In the genomic region with DNA sequence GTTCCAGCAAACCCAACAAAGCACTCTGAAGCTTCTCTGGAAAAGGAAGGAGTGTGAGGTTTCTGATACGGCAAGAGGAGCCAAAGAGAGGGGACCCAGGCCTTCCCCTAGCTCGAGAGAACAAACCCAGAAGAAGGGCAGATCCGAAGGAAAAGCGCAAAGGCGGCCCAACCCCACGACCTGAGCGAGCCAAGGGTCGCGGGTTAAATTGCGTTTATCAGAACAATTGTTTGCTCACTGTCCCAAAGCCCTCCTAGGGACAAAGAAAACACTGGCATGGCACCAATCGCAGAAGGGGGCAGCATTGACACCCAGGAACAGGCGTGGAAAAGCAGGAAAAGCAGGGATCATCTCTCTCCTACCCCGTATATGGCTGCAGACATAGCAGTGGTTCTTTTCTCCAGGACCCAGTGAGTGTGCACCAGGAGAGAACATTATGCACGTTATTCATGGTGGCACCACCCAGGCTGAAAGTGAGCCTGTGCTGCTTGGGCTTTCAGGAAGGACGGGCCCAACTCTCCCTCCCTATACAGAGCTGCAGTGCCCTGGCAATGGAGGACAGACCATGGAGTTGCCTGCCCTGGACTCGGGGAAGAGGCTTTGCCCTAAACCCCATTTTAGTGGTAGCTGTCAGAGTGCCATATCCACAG, we compare ENCODE assay signal across 8 cellular contexts.
DNase-seq lines count a peak whose midpoint lies in the region; ATAC-seq, FAIRE-seq and TF ChIP-seq lines count a peak whose summit lies in the region.
"Not testable (repeated sequence)": the region's sequence is repeated elsewhere in the genome, so short reads cannot be mapped to it uniquely, and the experiment has no call there.

No MANE protein-coding gene starts in this region.

- not testable (repeated sequence) for H3K79me2 ChIP-seq in DOHH2 (ENCODE audit: control insufficient read depth, low read length)

- H2BK15ac ChIP-seq in neuronal stem cell (ENCODE audit: low read length), result not testable (repeated sequence)

- H2BK5ac ChIP-seq in neuronal stem cell (ENCODE audit: low read length), result not testable (repeated sequence)

- H3K27me3 ChIP-seq in DOHH2 (ENCODE audit: control insufficient read depth, low read length); MG63; neuronal stem cell (ENCODE audit: control insufficient read depth in 3 of 3, insufficient read depth in 3 of 3, low read depth in 1 of 3, low read length in 3 of 3); aorta (ENCODE audit: control insufficient read depth in 1 of 2, insufficient read depth in 2 of 2, low read length in 1 of 2): not testable (repeated sequence)

- not testable (repeated sequence) for H3K27ac Mint-ChIP-seq in activated CD4-positive, alpha-beta T cell treated with anti-CD3 and anti-CD28 coated beads, Interleukin-2, amount 10 ng/mL, durations not matched to agents 24 days and 14 days; chondrocyte (ENCODE audit: unreplicated experiment)

- not testable (repeated sequence) for DNase-seq in MG63; chondrocyte (ENCODE audit: low spot score); neuronal stem cell (ENCODE audit: low spot score)
- DNase-seq in activated CD4-positive, alpha-beta T cell treated with anti-CD3 and anti-CD28 coated beads, Interleukin-2, amount 10 ng/mL, durations not matched to agents 24 days and 14 days, result peak; percentile 53
- peak; percentile 30 for DNase-seq in Right ventricle myocardium inferior (ENCODE audit: missing footprints)
- peak; percentile 12 for DNase-seq in kidney
- DNase-seq in aorta, result peak in 1 of 2 donors; percentile 28

- not testable (repeated sequence) for H4K20me1 ChIP-seq in DOHH2 (ENCODE audit: control insufficient read depth, insufficient read depth, low read depth, low read length)

- peak overlapping the region; percentile 40 for H2AFZ ChIP-seq in neuronal stem cell (ENCODE audit: low read length)

- H3K9ac ChIP-seq in kidney (ENCODE audit: low read length in 2 of 2); neuronal stem cell (ENCODE audit: low read depth, low read length, poor library complexity): not testable (repeated sequence)

- no CpG with 5 or more reads among the region's 16 CpGs for WGBS in neuronal stem cell (ENCODE audit: extremely low coverage in 2 of 2, insufficient read length in 2 of 2, insufficient replicate concordance in 1 of 2), 2 donors
- 4% methylated on average over 7 to 13 of the region's 16 CpGs for WGBS in aorta, 2 donors

- not testable (repeated sequence) for TF ChIP-seq CTCF in DOHH2 (IDR thresholded peaks at IDR 0.05; ENCODE audit: low read depth, low read length, poor library complexity, severe bottlenecking); chondrocyte (IDR thresholded peaks at IDR 0.05); kidney (IDR thresholded peaks at IDR 0.05; ENCODE audit: borderline replicate concordance, extremely low read depth, insufficient read depth)

- H3K9me2 ChIP-seq in DOHH2 (replicated peaks; ENCODE audit: control insufficient read depth, low read length), result not testable (repeated sequence)

- FAIRE-seq in kidney (lab: Jason Lieb, UNC), result not testable (repeated sequence)

- intact Hi-C loops in activated CD4-positive, alpha-beta T cell treated with anti-CD3 and anti-CD28 coated beads, Interleukin-2, amount 10 ng/mL, durations not matched to agents 24 days and 14 days (cut with micrococcal nuclease); Right ventricle myocardium inferior (cut with DNase I); kidney (cut with DNase I); aorta (cut with DNase I): not testable (repeated sequence)

- not testable (repeated sequence) for H2AK5ac ChIP-seq in neuronal stem cell (ENCODE audit: low read depth, low read length)

- H3K23ac ChIP-seq in neuronal stem cell (ENCODE audit: low read depth, low read length, poor library complexity), result not testable (repeated sequence)

- H3F3A ChIP-seq in DOHH2 (ENCODE audit: control insufficient read depth, insufficient read depth), result not testable (repeated sequence)

- not testable (repeated sequence) for H3K4me3 Mint-ChIP-seq in activated CD4-positive, alpha-beta T cell treated with anti-CD3 and anti-CD28 coated beads, Interleukin-2, amount 10 ng/mL, durations not matched to agents 24 days and 14 days
- H3K4me3 Mint-ChIP-seq in chondrocyte (ENCODE audit: unreplicated experiment), result peak overlapping the region; percentile 57

- H3K4me2 ChIP-seq in DOHH2 (ENCODE audit: low read length) (peak overlapping the region; percentile 46; the same call in 1 of the 2 replicates), neuronal stem cell (ENCODE audit: insufficient read depth, low read length, poor library complexity, severe bottlenecking) (peak overlapping the region; percentile 18)

- peak; percentile 30 for ATAC-seq in Right ventricle myocardium inferior
- ATAC-seq in aorta (ENCODE audit: low FRiP score), result peak; percentile 22

- not testable (repeated sequence) for H2BK12ac ChIP-seq in neuronal stem cell (ENCODE audit: low read length)

- not testable (repeated sequence) for H3K27ac ChIP-seq in DOHH2 (ENCODE audit: low read depth, low read length); kidney (ENCODE audit: low read depth in 2 of 2, low read length in 2 of 2); neuronal stem cell (replicated peaks; ENCODE audit: low read length); aorta (ENCODE audit: low read depth in 1 of 2, low read length in 2 of 2)

- H3K18ac ChIP-seq in neuronal stem cell (ENCODE audit: low read length), result not testable (repeated sequence)

- H3K9me3 ChIP-seq in DOHH2 (ENCODE audit: control insufficient read depth, insufficient read depth, low read length); MG63; kidney (ENCODE audit: control insufficient read depth in 1 of 2, low read length in 2 of 2); neuronal stem cell (replicated peaks in 1 of 2; ENCODE audit: control insufficient read depth in 2 of 2, insufficient read depth in 1 of 2, low read depth in 1 of 2, low read length in 2 of 2); aorta (ENCODE audit: control insufficient read depth, low read length): not testable (repeated sequence)

- not testable (repeated sequence) for H3K14ac ChIP-seq in neuronal stem cell (ENCODE audit: low read length)

- H3K4me3 ChIP-seq in DOHH2 (ENCODE audit: low read length) (peak overlapping the region; percentile 77; the same call in 1 of the 2 replicates), MG63 (peak overlapping the region; percentile 27; the same call in 1 of the 2 replicates), neuronal stem cell (ENCODE audit: low read length in 2 of 2) (peak overlapping the region in 1 of 2 donors; percentile 30)
- not testable (repeated sequence) for H3K4me3 ChIP-seq in kidney (ENCODE audit: low read length in 2 of 2); aorta (ENCODE audit: low read length in 2 of 2)

- H4K91ac ChIP-seq in neuronal stem cell (ENCODE audit: low read depth, low read length, poor library complexity), result not testable (repeated sequence)

- H3K36me3 ChIP-seq in DOHH2 (ENCODE audit: control insufficient read depth, low read length); MG63; kidney (ENCODE audit: control insufficient read depth in 1 of 2, insufficient read depth in 2 of 2, low read length in 2 of 2); neuronal stem cell (replicated peaks in 1 of 2; ENCODE audit: control insufficient read depth in 2 of 2, insufficient read depth in 2 of 2, low read length in 2 of 2); aorta (ENCODE audit: control insufficient read depth in 1 of 2, insufficient read depth in 2 of 2, low read length in 1 of 2): not testable (repeated sequence)

- H2BK120ac ChIP-seq in neuronal stem cell (ENCODE audit: low read depth, low read length), result not testable (repeated sequence)

- not testable (repeated sequence) for H3K4me1 Mint-ChIP-seq in activated CD4-positive, alpha-beta T cell treated with anti-CD3 and anti-CD28 coated beads, Interleukin-2, amount 10 ng/mL, durations not matched to agents 24 days and 14 days; chondrocyte (ENCODE audit: low read depth)

- H3K4me1 ChIP-seq in DOHH2 (ENCODE audit: control insufficient read depth, low read length); kidney (ENCODE audit: control insufficient read depth in 1 of 2, insufficient read depth in 1 of 2, low read depth in 1 of 2, low read length in 2 of 2); neuronal stem cell (ENCODE audit: control insufficient read depth in 2 of 2, insufficient read depth in 1 of 2, low read depth in 1 of 2, low read length in 2 of 2); aorta (ENCODE audit: control insufficient read depth in 1 of 2, insufficient read depth in 2 of 2, low read length in 2 of 2): not testable (repeated sequence)

- not testable (repeated sequence) for H3K9me3 Mint-ChIP-seq in activated CD4-positive, alpha-beta T cell treated with anti-CD3 and anti-CD28 coated beads, Interleukin-2, amount 10 ng/mL, durations not matched to agents 24 days and 14 days; chondrocyte (ENCODE audit: low read depth)

- not testable (repeated sequence) for H3K4ac ChIP-seq in neuronal stem cell (ENCODE audit: low read length)

- H4K8ac ChIP-seq in neuronal stem cell (ENCODE audit: low read depth, low read length), result not testable (repeated sequence)

- H3K79me1 ChIP-seq in neuronal stem cell (ENCODE audit: low read depth, low read length), result not testable (repeated sequence)

- not testable (repeated sequence) for H3K27me3 Mint-ChIP-seq in activated CD4-positive, alpha-beta T cell treated with anti-CD3 and anti-CD28 coated beads, Interleukin-2, amount 10 ng/mL, durations not matched to agents 24 days and 14 days; chondrocyte (ENCODE audit: low read depth)

- H3K36me3 Mint-ChIP-seq in activated CD4-positive, alpha-beta T cell treated with anti-CD3 and anti-CD28 coated beads, Interleukin-2, amount 10 ng/mL, durations not matched to agents 24 days and 14 days (ENCODE audit: low read depth); chondrocyte (ENCODE audit: low read depth): not testable (repeated sequence)
